Comparison of ENCODE assay signal across 8 cellular contexts in the genomic region with DNA sequence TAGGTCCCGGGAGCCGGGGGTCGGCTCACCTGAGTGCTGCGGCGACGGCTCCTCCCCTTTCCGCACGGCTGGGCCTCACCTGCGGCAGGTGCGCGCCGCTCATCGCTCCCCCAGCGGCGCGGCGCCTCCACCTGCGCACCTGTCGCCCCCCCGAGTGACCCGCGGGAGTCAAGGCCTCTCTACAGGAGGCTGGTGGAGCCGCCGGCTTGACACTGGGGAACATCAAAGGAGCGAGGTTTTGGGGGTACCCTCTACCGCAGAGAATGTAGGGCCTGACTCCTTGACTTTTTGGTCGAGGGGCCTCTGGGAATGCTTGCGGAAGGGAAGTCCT. TPM values are rescaled to one million over a fixed set of nuclear protein-coding genes. Genes with fewer than 3 reads are reported as not detected.
DNase-seq lines count a peak whose midpoint lies in the region; ATAC-seq and TF ChIP-seq lines count a peak whose summit lies in the region.

No MANE protein-coding gene starts in this region.

- peak overlapping the region; percentile 61 for H3K4me3 ChIP-seq in OCI-LY1 (ENCODE audit: low read depth, low read length, poor library complexity, severe bottlenecking)
- H3K4me3 ChIP-seq in fibroblast of the aortic adventitia (ENCODE audit: low read depth, low read length): peak overlapping the region; percentile 48
- H3K4me3 ChIP-seq in skeletal muscle satellite cell (ENCODE audit: low read length): peak overlapping the region; percentile 67

- no peak overlapping the region for H3K27ac ChIP-seq in OCI-LY1 (ENCODE audit: low read depth, low read length, poor library complexity, severe bottlenecking)

- peaks cover 10% of the 10 kb centered on the region; the same call in 1 of the 2 replicates for H3K27me3 ChIP-seq in OCI-LY1 (ENCODE audit: insufficient read depth, low read length)
- H3K27me3 ChIP-seq in skeletal muscle satellite cell (ENCODE audit: control insufficient read depth, insufficient read depth, low read length): no peaks in the 10 kb centered on the region

- no peak for TF ChIP-seq CTCF in OCI-LY1 (IDR thresholded peaks at IDR 0.05; ENCODE audit: low read length)
- TF ChIP-seq CTCF in fibroblast of the aortic adventitia (IDR thresholded peaks at IDR 0.05; ENCODE audit: insufficient read depth, low read length): no peak

- H3K9me3 ChIP-seq in OCI-LY1 (ENCODE audit: low read length): no peaks in the 10 kb centered on the region
- H3K9me3 ChIP-seq in skeletal muscle satellite cell (replicated peaks; ENCODE audit: low read length): no peaks in the 10 kb centered on the region

- H3K36me3 ChIP-seq in OCI-LY1 (ENCODE audit: insufficient read depth, low read length) (no peaks in the 10 kb centered on the region), skeletal muscle satellite cell (ENCODE audit: insufficient read depth, low read length) (peaks cover 5% of the 10 kb centered on the region)

- H4K20me1 ChIP-seq in OCI-LY1 (ENCODE audit: insufficient read depth, low read length): no peaks in the 10 kb centered on the region

- H3K4me1 ChIP-seq in OCI-LY1 (ENCODE audit: insufficient read depth, low read length, severe bottlenecking): peaks cover 44% of the 10 kb centered on the region
- H3K4me1 ChIP-seq in skeletal muscle satellite cell (ENCODE audit: control insufficient read depth, insufficient read depth, low read length): peaks cover 18% of the 10 kb centered on the region

- intact Hi-C loops in posterior cingulate gyrus (cut with DNase I): loop anchor here (5.0 kb wide), 2 partner anchors 144 to 319 kb away; no protein-coding TSS in a partner anchor

- H3F3A ChIP-seq in OCI-LY1 (ENCODE audit: insufficient read depth, low read length): no peaks in the 10 kb centered on the region

- no peak overlapping the region for H2AFZ ChIP-seq in OCI-LY1 (ENCODE audit: low read length)

- DNase-seq in NCI-H2029 (lab: John Stamatoyannopoulos, UW): peak; percentile 66
- DNase-seq in NCI-H2029 treated with DMSO at 0.1 percent for 48 hours (lab: John Stamatoyannopoulos, UW): no peak
- no peak for DNase-seq in fibroblast of the aortic adventitia (ENCODE audit: low read depth)
- no peak for DNase-seq in posterior cingulate gyrus
- no peak for DNase-seq in anterior cingulate cortex (lab: John Stamatoyannopoulos, UW)

- H3K79me2 ChIP-seq in OCI-LY1 (ENCODE audit: insufficient read depth, low read length): no peaks in the 10 kb centered on the region

- H3K4me2 ChIP-seq in OCI-LY1 (ENCODE audit: low read length) (peak overlapping the region; percentile 90), skeletal muscle satellite cell (ENCODE audit: low read length) (peak overlapping the region; percentile 79)

- H3K9me2 ChIP-seq in OCI-LY1 (ENCODE audit: low read depth, low read length): no peaks in the 10 kb centered on the region

- no peak overlapping the region for H3K9ac ChIP-seq in OCI-LY1 (ENCODE audit: low read length)
- no peak overlapping the region for H3K9ac ChIP-seq in skeletal muscle satellite cell (ENCODE audit: low read depth, low read length)

- ATAC-seq in GM18873 (IDR thresholded peaks at IDR 0.05; ENCODE audit: low FRiP score, unreplicated experiment): no peak

RNA-seq across cellular contexts. Expression of a gene that starts 0.5 kb away (rescaled TPM):
- 28.0 and 42.0 TPM in 2 replicates for total RNA-seq in fibroblast of the aortic adventitia (ENCODE audit: low replicate concordance)
- 32.4 and 39.3 TPM in 2 replicates for total RNA-seq in skeletal muscle satellite cell (2012; rRNA removed)
